ENCODE assay signal across 24 cellular contexts in the genomic region with DNA sequence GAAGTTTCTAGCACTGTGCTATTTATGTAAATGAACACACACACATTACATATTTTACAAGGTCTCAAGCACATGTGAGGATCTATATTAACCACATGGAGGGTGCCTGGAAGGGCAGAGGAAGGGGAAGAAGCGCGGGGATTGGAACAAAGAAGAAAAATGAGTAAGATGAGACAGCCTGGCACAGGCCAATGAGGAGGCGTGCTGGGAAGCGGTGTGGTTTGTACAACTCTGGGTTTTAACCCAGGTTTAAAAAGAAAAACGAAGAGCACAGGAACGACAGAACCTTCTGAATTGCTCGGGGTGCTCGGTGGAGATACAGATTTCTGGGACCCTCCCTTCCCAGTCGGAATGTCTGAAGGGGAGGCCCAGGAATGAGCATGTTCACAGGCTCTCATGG. TPM values are rescaled to one million over a fixed set of nuclear protein-coding genes. Genes with fewer than 3 reads are reported as not detected.
"Had no signal": no experiment of that assay in that cellular context is flagged by ENCODE, and none has a peak within 500 bp of the region (broad histone marks: within the 10 kb centered on the region; RNA-seq: fewer than 3 reads in every experiment).

No MANE protein-coding gene starts in this region.

- H3K4me3 ChIP-seq: ascending aorta, left ventricle myocardium inferior, lung, mucosa of descending colon, psoas muscle, smooth muscle cell, tibial nerve had no signal

- H3K27ac Mint-ChIP-seq: activated CD4-positive, alpha-beta memory T cell treated with anti-CD3 and anti-CD28 coated beads, Interleukin-2, amount 10 ng/mL, durations not matched to agents 7 days and 5 days; activated CD4-positive, alpha-beta T cell treated with anti-CD3 and anti-CD28 coated beads, Interleukin-2, amount 10 ng/mL, durations not matched to agents 24 days and 14 days; activated naive CD4-positive, alpha-beta T cell treated with anti-CD3 and anti-CD28 coated beads, Interleukin-2, amount 10 ng/mL, durations not matched to agents 7 days and 5 days; activated naive CD8-positive, alpha-beta T cell treated with anti-CD3 and anti-CD28 coated beads, Interleukin-2, amount 10 ng/mL, durations not matched to agents 7 days and 5 days; activated T-cell treated with anti-CD3 and anti-CD28 coated beads, Interleukin-2, amount 50 U/mL, for 24 hours; nephron; T-helper 17 cell had no signal

- H3K27me3 ChIP-seq: ascending aorta had no signal

- H2AFZ ChIP-seq: parathyroid adenoma had no signal

- H3K4me3 Mint-ChIP-seq: activated CD4-positive, alpha-beta memory T cell treated with anti-CD3 and anti-CD28 coated beads, Interleukin-2, amount 10 ng/mL, durations not matched to agents 7 days and 5 days; activated CD4-positive, alpha-beta T cell treated with anti-CD3 and anti-CD28 coated beads, Interleukin-2, amount 10 ng/mL, durations not matched to agents 24 days and 14 days; activated naive CD4-positive, alpha-beta T cell treated with anti-CD3 and anti-CD28 coated beads, Interleukin-2, amount 10 ng/mL, durations not matched to agents 7 days and 5 days; activated naive CD8-positive, alpha-beta T cell treated with anti-CD3 and anti-CD28 coated beads, Interleukin-2, amount 10 ng/mL, durations not matched to agents 7 days and 5 days; activated T-cell treated with anti-CD3 and anti-CD28 coated beads, Interleukin-2, amount 50 U/mL, for 24 hours; nephron; T-helper 17 cell had no signal

- H3K9me3 ChIP-seq: ascending aorta, left ventricle myocardium inferior, mucosa of descending colon, psoas muscle, tibial nerve had no signal

- H3K4me1 ChIP-seq: ascending aorta, parathyroid adenoma, psoas muscle had no signal

- ATAC-seq: esophagus mucosa, mucosa of descending colon, psoas muscle, T-helper 17 cell had no signal

- H3K27ac ChIP-seq: ascending aorta, left ventricle myocardium inferior, parathyroid adenoma, psoas muscle, tibial nerve had no signal

- H3K9me3 Mint-ChIP-seq: activated CD4-positive, alpha-beta memory T cell treated with anti-CD3 and anti-CD28 coated beads, Interleukin-2, amount 10 ng/mL, durations not matched to agents 7 days and 5 days; activated CD4-positive, alpha-beta T cell treated with anti-CD3 and anti-CD28 coated beads, Interleukin-2, amount 10 ng/mL, durations not matched to agents 24 days and 14 days; activated naive CD4-positive, alpha-beta T cell treated with anti-CD3 and anti-CD28 coated beads, Interleukin-2, amount 10 ng/mL, durations not matched to agents 7 days and 5 days; activated naive CD8-positive, alpha-beta T cell treated with anti-CD3 and anti-CD28 coated beads, Interleukin-2, amount 10 ng/mL, durations not matched to agents 7 days and 5 days; activated T-cell treated with anti-CD3 and anti-CD28 coated beads, Interleukin-2, amount 50 U/mL, for 24 hours; nephron had no signal

- H3K9ac ChIP-seq: parathyroid adenoma had no signal

- DNase-seq: activated CD4-positive, alpha-beta memory T cell treated with anti-CD3 and anti-CD28 coated beads, Interleukin-2, amount 10 ng/mL, durations not matched to agents 7 days and 5 days; activated CD4-positive, alpha-beta T cell treated with anti-CD3 and anti-CD28 coated beads, Interleukin-2, amount 10 ng/mL, durations not matched to agents 24 days and 14 days; activated CD4-positive, CD25-positive, alpha-beta regulatory T cell treated with anti-CD3 and anti-CD28 coated beads, Interleukin-2, amount 50 U/mL, for 72 hours; activated CD8-positive, alpha-beta memory T cell treated with anti-CD3 and anti-CD28 coated beads, Interleukin-2, amount 50 U/mL, for 48 hours; activated gamma-delta T cell; activated naive CD4-positive, alpha-beta T cell treated with anti-CD3 and anti-CD28 coated beads, Interleukin-2, amount 10 ng/mL, durations not matched to agents 7 days and 5 days; activated naive CD8-positive, alpha-beta T cell treated with anti-CD3 and anti-CD28 coated beads, Interleukin-2, amount 10 ng/mL, durations not matched to agents 7 days and 5 days; activated T-cell treated with anti-CD3 and anti-CD28 coated beads, Interleukin-2, amount 50 U/mL, for 24 hours; foreskin melanocyte; islet precursor cell; left ventricle myocardium inferior; mucosa of descending colon; psoas muscle; stimulated activated CD4-positive, alpha-beta T cell treated with anti-CD3 and anti-CD28 coated beads, Interleukin-1b, Interleukin-23, amount 100 ng/mL, for 48 hours; stimulated activated naive CD4-positive, alpha-beta T cell treated with Interleukin-2 at 50 U/mL for 16 hours; T-helper 17 cell; T1000 had no signal

- H3K79me2 ChIP-seq: parathyroid adenoma had no signal

- H3K4me1 Mint-ChIP-seq: activated naive CD8-positive, alpha-beta T cell treated with anti-CD3 and anti-CD28 coated beads, Interleukin-2, amount 10 ng/mL, durations not matched to agents 7 days and 5 days had no signal

- H3K36me3 ChIP-seq: ascending aorta, left ventricle myocardium inferior, tibial nerve had no signal

- H3K4me2 ChIP-seq: smooth muscle cell had no signal

RNA-seq across cellular contexts. Expression of gene KCNG1, which starts 5.6 kb away (rescaled TPM):
- total RNA-seq: activated naive CD8-positive, alpha-beta T cell treated with anti-CD3 and anti-CD28 coated beads, Interleukin-2, amount 10 ng/mL, durations not matched to agents 7 days and 5 days; psoas muscle had no signal
